ENCODE assay signal across 19 cellular contexts in genomic region chr17:17547210-17547764, GRCh38. TPM values are rescaled to one million over a fixed set of nuclear protein-coding genes. Genes with fewer than 3 reads are reported as not detected.
A peak's percentile ranks its signal among the peaks of the same experiment; 100 is the strongest.
DNase-seq lines count a peak whose midpoint lies in the region; ATAC-seq and TF ChIP-seq lines count a peak whose summit lies in the region.
"Had no signal": no experiment of that assay in that cellular context is flagged by ENCODE, and none has a peak within 500 bp of the region (broad histone marks: within the 10 kb centered on the region; RNA-seq: fewer than 3 reads in every experiment).

No MANE protein-coding gene starts in this region.

- POLR2A ChIA-PET in WTC11 (lab: Charles Lee) = interaction anchor here (0.9 kb wide), 1 partner anchor 234 kb away, joined by 3 read pairs; no protein-coding TSS in a partner anchor

- H3K4me3 ChIP-seq in right atrium auricular region = no peak overlapping the region
- H3K4me3 ChIP-seq: PC-9, SK-N-MC had no signal

- H3K27ac Mint-ChIP-seq in WTC11 = peak overlapping the region; percentile 57; the same call in 1 of the 2 replicates
- peak overlapping the region; percentile 40 for H3K27ac Mint-ChIP-seq in mesothelial cell of epicardium
- H3K27ac Mint-ChIP-seq in activated CD4-positive, alpha-beta T cell treated with anti-CD3 and anti-CD28 coated beads, Interleukin-2, amount 10 ng/mL, durations not matched to agents 24 days and 14 days = no peak overlapping the region
- H3K27ac Mint-ChIP-seq: CD14-positive monocyte had no signal

- CTCF ChIA-PET in WTC11 (lab: Charles Lee) = interaction anchor here (1.0 to 1.4 kb wide), 4 partner anchors 9 to 30 kb away, joined by 3 to 5 read pairs (median 3); no protein-coding TSS in a partner anchor

- H3K4me1 Mint-ChIP-seq in WTC11 (peaks cover 10% of the 10 kb centered on the region), mesothelial cell of epicardium (peaks cover 29% of the 10 kb centered on the region)
- H3K4me1 Mint-ChIP-seq in activated CD4-positive, alpha-beta T cell treated with anti-CD3 and anti-CD28 coated beads, Interleukin-2, amount 10 ng/mL, durations not matched to agents 24 days and 14 days = no peaks in the 10 kb centered on the region
- H3K4me1 Mint-ChIP-seq: CD14-positive monocyte had no signal

- DNase-seq in HuH-7 (ENCODE audit: low spot score) (peak; percentile 50), WTC11 (ENCODE audit: low spot score) (no peak), right atrium auricular region (ENCODE audit: low spot score) (no peak), mesothelial cell of epicardium (ENCODE audit: low spot score in 2 of 2, unreplicated experiment in 2 of 2) (no peak), dedifferentiated amniotic fluid mesenchymal stem cell (ENCODE audit: extremely low spot score) (no peak), NCI-H82 treated with DMSO at 0.1 percent for 48 hours (lab: John Stamatoyannopoulos, UW; ENCODE audit: unreplicated experiment) (no peak), Kasumi-1 (lab: John Stamatoyannopoulos, UW) (no peak)
- no peak for DNase-seq in activated CD4-positive, alpha-beta T cell treated with anti-CD3 and anti-CD28 coated beads, Interleukin-2, amount 10 ng/mL, durations not matched to agents 24 days and 14 days
- DNase-seq: COR-L47, EL, IMR-90, Karpas-422, NCI-H1105 treated with DMSO at 0.1 percent for 48 hours, NCI-H187 treated with DMSO at 0.1 percent for 48 hours, NCI-H446, NCI-H748 treated with DMSO at 0.1 percent for 48 hours, PC-9 had no signal

- no peaks in the 10 kb centered on the region for H3K36me3 ChIP-seq in right atrium auricular region

- H3K27me3 ChIP-seq in right atrium auricular region = no peaks in the 10 kb centered on the region

- H3K4me1 ChIP-seq in right atrium auricular region = peaks cover 0 to 63% of the 10 kb centered on the region in 2 donors

- H3K9me3 Mint-ChIP-seq in WTC11 (no peaks in the 10 kb centered on the region), mesothelial cell of epicardium (no peaks in the 10 kb centered on the region)
- no peaks in the 10 kb centered on the region for H3K9me3 Mint-ChIP-seq in activated CD4-positive, alpha-beta T cell treated with anti-CD3 and anti-CD28 coated beads, Interleukin-2, amount 10 ng/mL, durations not matched to agents 24 days and 14 days
- H3K9me3 Mint-ChIP-seq: CD14-positive monocyte had no signal

- H3K36me3 Mint-ChIP-seq in WTC11 (no peaks in the 10 kb centered on the region), mesothelial cell of epicardium (no peaks in the 10 kb centered on the region)
- no peaks in the 10 kb centered on the region for H3K36me3 Mint-ChIP-seq in activated CD4-positive, alpha-beta T cell treated with anti-CD3 and anti-CD28 coated beads, Interleukin-2, amount 10 ng/mL, durations not matched to agents 24 days and 14 days (ENCODE audit: low read depth)
- H3K36me3 Mint-ChIP-seq: CD14-positive monocyte had no signal

- H3K27ac ChIP-seq in right atrium auricular region = peak overlapping the region; percentile 89 to 95
- H3K27ac ChIP-seq: PC-9, SK-N-MC had no signal

- ATAC-seq in WTC11 = no peak

- TF ChIP-seq CTCF in WTC11 (IDR thresholded peaks at IDR 0.05) (no peak), right atrium auricular region (IDR thresholded peaks at IDR 0.05) (no peak), mesothelial cell of epicardium (IDR thresholded peaks at IDR 0.05; ENCODE audit: unreplicated experiment) (no peak)

- no peaks in the 10 kb centered on the region for H3K9me3 ChIP-seq in right atrium auricular region

- no peak overlapping the region for H3K4me3 Mint-ChIP-seq in WTC11
- no peak overlapping the region for H3K4me3 Mint-ChIP-seq in mesothelial cell of epicardium
- H3K4me3 Mint-ChIP-seq in activated CD4-positive, alpha-beta T cell treated with anti-CD3 and anti-CD28 coated beads, Interleukin-2, amount 10 ng/mL, durations not matched to agents 24 days and 14 days = no peak overlapping the region
- H3K4me3 Mint-ChIP-seq: CD14-positive monocyte had no signal

- no peaks in the 10 kb centered on the region for H3K27me3 Mint-ChIP-seq in WTC11 (ENCODE audit: low read depth)
- no peaks in the 10 kb centered on the region for H3K27me3 Mint-ChIP-seq in mesothelial cell of epicardium (ENCODE audit: low read depth)
- H3K27me3 Mint-ChIP-seq in activated CD4-positive, alpha-beta T cell treated with anti-CD3 and anti-CD28 coated beads, Interleukin-2, amount 10 ng/mL, durations not matched to agents 24 days and 14 days = no peaks in the 10 kb centered on the region

- intact Hi-C loops in activated CD4-positive, alpha-beta T cell treated with anti-CD3 and anti-CD28 coated beads, Interleukin-2, amount 10 ng/mL, durations not matched to agents 24 days and 14 days (cut with micrococcal nuclease) = no loop called here

TF ChIP-seq in WTC11, 78 proteins besides CTCF, POLR2A, EP300 and RAD21:
- TF ChIP-seq NR2C2 (CRISPR knock-in tag; IDR thresholded peaks at IDR 0.05) (no peak), HMGA2 (CRISPR knock-in tag; IDR thresholded peaks at IDR 0.05) (no peak), AR (CRISPR knock-in tag; IDR thresholded peaks at IDR 0.05) (no peak), E2F1 (CRISPR knock-in tag; IDR thresholded peaks at IDR 0.05) (no peak), ZNF396 (CRISPR knock-in tag; IDR thresholded peaks at IDR 0.05; ENCODE audit: borderline replicate concordance) (no peak), GABPB1 (CRISPR knock-in tag; IDR thresholded peaks at IDR 0.05) (no peak), ZNF121 (CRISPR knock-in tag; IDR thresholded peaks at IDR 0.05) (no peak), SMAD3 (CRISPR knock-in tag; IDR thresholded peaks at IDR 0.05; ENCODE audit: borderline replicate concordance) (no peak)
TF ChIP-seq in WTC11: peak in this region for 0.

RNA-seq across cellular contexts. Expression of gene PEMT, which starts 44.2 kb away (rescaled TPM):
- 51.9 to 54.6 TPM (median 53.1 TPM) in 3 replicates for total RNA-seq in WTC11 (2021)
- 10 to 100 TPM; 27.8 to 37.7 TPM for total RNA-seq in right atrium auricular region
- total RNA-seq in mesothelial cell of epicardium = 37.0 to 41.9 TPM (median 37.5 TPM) in 3 replicates
- total RNA-seq in activated CD4-positive, alpha-beta T cell treated with anti-CD3 and anti-CD28 coated beads, Interleukin-2, amount 10 ng/mL, durations not matched to agents 24 days and 14 days = 43.6 and 45.5 TPM in 2 replicates

RNA-seq across cellular contexts. Expression of gene RASD1, which starts 51.1 kb away (rescaled TPM):
- total RNA-seq in WTC11 (2021) (5.1 to 5.3 TPM (median 5.2 TPM) in 3 replicates), right atrium auricular region (100 to 1,000 TPM in 1 of 2 donors, 10 to 100 TPM in 1; 37.9 to 131 TPM), mesothelial cell of epicardium (1.9 to 2.8 TPM (median 2.1 TPM) in 3 replicates)
- total RNA-seq in activated CD4-positive, alpha-beta T cell treated with anti-CD3 and anti-CD28 coated beads, Interleukin-2, amount 10 ng/mL, durations not matched to agents 24 days and 14 days = 6.6 and 7.5 TPM in 2 replicates
